Comparison of ENCODE assay signal across 9 cellular contexts in the genomic region with DNA sequence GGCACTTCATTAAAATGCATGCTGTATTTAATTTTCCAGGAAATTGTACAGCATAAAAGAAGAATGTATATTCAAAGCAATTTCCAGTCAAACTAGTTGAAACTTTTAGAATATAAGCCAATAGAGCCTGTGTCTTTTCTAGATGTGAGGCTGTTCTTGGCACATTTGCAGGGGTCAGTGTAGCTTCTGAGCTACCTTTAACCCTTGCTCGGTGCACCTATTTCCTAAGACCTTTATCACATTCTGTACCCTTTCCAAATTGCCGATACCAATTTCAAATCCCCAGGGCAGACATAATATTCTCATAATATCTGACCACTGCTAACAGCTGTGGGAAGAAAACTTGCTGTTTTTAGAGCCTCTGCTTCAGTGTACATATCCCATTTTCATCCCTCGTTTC. TPM values are rescaled to one million over a fixed set of nuclear protein-coding genes. Genes with fewer than 3 reads are reported as not detected.
"Had no signal": no experiment of that assay in that cellular context is flagged by ENCODE, and none has a peak within 500 bp of the region (broad histone marks: within the 10 kb centered on the region; RNA-seq: fewer than 3 reads in every experiment).

No MANE protein-coding gene starts in this region.

- H3K4me3 ChIP-seq: K562 had no signal

- ATAC-seq: K562 had no signal

- FAIRE-seq: HTR-8/SVneo, K562 had no signal

- DNase-seq: IMR-90, KBM-7, KG1 had no signal

- H3K27ac ChIP-seq: HL-60 had no signal

RNA-seq across cellular contexts. Expression of a gene that starts 43.2 kb away (rescaled TPM):
- total RNA-seq: HT-29, HT1080, IMR-90, K562 had no signal
- polyA plus RNA-seq: IgD-negative memory B cell, IMR-90, K562 had no signal
